ENCODE assay signal across 8 cellular contexts in the genomic region with DNA sequence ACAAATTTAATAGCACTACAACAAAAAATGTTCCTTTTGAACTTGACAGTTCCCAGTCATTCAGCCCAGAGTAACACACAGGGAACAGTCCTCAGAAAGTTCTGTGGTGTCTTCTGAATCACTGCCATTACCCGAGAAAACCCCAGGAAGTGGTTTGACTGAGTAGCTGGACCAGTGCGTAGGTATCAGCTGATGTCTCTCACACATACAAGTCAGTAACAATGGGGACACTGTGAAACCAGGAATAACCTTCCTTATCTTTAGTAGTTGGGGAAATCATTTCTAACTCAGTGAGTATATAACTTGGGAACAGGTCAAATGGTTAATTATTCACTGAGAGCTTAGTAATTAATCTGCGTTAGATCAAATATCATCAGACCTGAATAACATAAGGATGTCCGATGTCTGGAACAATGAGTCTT.
A peak's percentile ranks its signal among the peaks of the same experiment; 100 is the strongest.
DNase-seq lines count a peak whose midpoint lies in the region; ATAC-seq and TF ChIP-seq lines count a peak whose summit lies in the region.

No MANE protein-coding gene starts in this region.

- H3K27ac Mint-ChIP-seq in Calu3 (ENCODE audit: unreplicated experiment): peak overlapping the region; percentile 97
- H3K27ac Mint-ChIP-seq in activated naive CD4-positive, alpha-beta T cell treated with anti-CD3 and anti-CD28 coated beads, Interleukin-2, amount 10 ng/mL, durations not matched to agents 7 days and 5 days: peak overlapping the region; percentile 66
- no peak overlapping the region for H3K27ac Mint-ChIP-seq in endothelial cell (ENCODE audit: unreplicated experiment)

- no peak for TF ChIP-seq CTCF in Calu3 (IDR thresholded peaks at IDR 0.05; ENCODE audit: unreplicated experiment)
- no peak for TF ChIP-seq CTCF in right atrium auricular region (IDR thresholded peaks at IDR 0.05)
- TF ChIP-seq CTCF in endothelial cell (IDR thresholded peaks at IDR 0.05; ENCODE audit: unreplicated experiment): no peak

- no peaks in the 10 kb centered on the region for H3K9me3 Mint-ChIP-seq in Calu3 (ENCODE audit: low read depth, unreplicated experiment)
- no peaks in the 10 kb centered on the region for H3K9me3 Mint-ChIP-seq in activated naive CD4-positive, alpha-beta T cell treated with anti-CD3 and anti-CD28 coated beads, Interleukin-2, amount 10 ng/mL, durations not matched to agents 7 days and 5 days
- no peaks in the 10 kb centered on the region for H3K9me3 Mint-ChIP-seq in endothelial cell (ENCODE audit: unreplicated experiment)

- H3K36me3 ChIP-seq in right atrium auricular region: no peaks in the 10 kb centered on the region

- H3K4me1 ChIP-seq in right atrium auricular region: peaks cover 0 to 69% of the 10 kb centered on the region in 2 donors

- H3K36me3 Mint-ChIP-seq in Calu3 (ENCODE audit: insufficient read depth, unreplicated experiment): peaks cover 18% of the 10 kb centered on the region
- peaks cover 48% of the 10 kb centered on the region for H3K36me3 Mint-ChIP-seq in activated naive CD4-positive, alpha-beta T cell treated with anti-CD3 and anti-CD28 coated beads, Interleukin-2, amount 10 ng/mL, durations not matched to agents 7 days and 5 days
- H3K36me3 Mint-ChIP-seq in endothelial cell (ENCODE audit: low read depth, unreplicated experiment): no peaks in the 10 kb centered on the region

- no peak overlapping the region for H3K4me3 ChIP-seq in right atrium auricular region

- BruUV-seq in Calu3 (replicated peaks; lab: Mats Ljungman, UMichigan): no TSS peak

- DNase-seq in Calu3 (peak; percentile 66), HuH-7.5 (ENCODE audit: low spot score) (peak; percentile 6), right atrium auricular region (ENCODE audit: low spot score) (peak; percentile 65), amniotic stem cell (lab: John Stamatoyannopoulos, UW) (no peak), endothelial cell (ENCODE audit: low spot score) (no peak)
- peak; percentile 54 for DNase-seq in activated naive CD4-positive, alpha-beta T cell treated with anti-CD3 and anti-CD28 coated beads, Interleukin-2, amount 10 ng/mL, durations not matched to agents 7 days and 5 days
- peak; percentile 65 for DNase-seq in stimulated activated CD8-positive, alpha-beta memory T cell treated with anti-CD3 and anti-CD28 coated beads, Interleukin-4, amount 100 ng/mL, for 48 hours

- peak overlapping the region; percentile 75 to 88 for H3K27ac ChIP-seq in right atrium auricular region

- no peaks in the 10 kb centered on the region for H3K27me3 Mint-ChIP-seq in Calu3 (ENCODE audit: unreplicated experiment)
- H3K27me3 Mint-ChIP-seq in activated naive CD4-positive, alpha-beta T cell treated with anti-CD3 and anti-CD28 coated beads, Interleukin-2, amount 10 ng/mL, durations not matched to agents 7 days and 5 days: no peaks in the 10 kb centered on the region
- H3K27me3 Mint-ChIP-seq in endothelial cell (ENCODE audit: unreplicated experiment): peaks cover 2% of the 10 kb centered on the region

- ATAC-seq in GM21526 (IDR thresholded peaks at IDR 0.05; ENCODE audit: low FRiP score, unreplicated experiment): peak; percentile 69

- peaks cover 86% of the 10 kb centered on the region for H3K4me1 Mint-ChIP-seq in Calu3 (ENCODE audit: low read depth, unreplicated experiment)
- H3K4me1 Mint-ChIP-seq in activated naive CD4-positive, alpha-beta T cell treated with anti-CD3 and anti-CD28 coated beads, Interleukin-2, amount 10 ng/mL, durations not matched to agents 7 days and 5 days: peaks cover 74% of the 10 kb centered on the region
- H3K4me1 Mint-ChIP-seq in endothelial cell (ENCODE audit: unreplicated experiment): peaks cover 23% of the 10 kb centered on the region

- no peaks in the 10 kb centered on the region for H3K27me3 ChIP-seq in right atrium auricular region

- CTCF ChIA-PET in Calu3 (lab: Charles Lee): interaction anchor here (1.1 to 2.4 kb wide), 4 partner anchors 13 to 52 kb away, joined by 3 to 15 read pairs (median 6); no protein-coding TSS in a partner anchor
- CTCF ChIA-PET in activated naive CD4-positive, alpha-beta T cell treated with anti-CD3 and anti-CD28 coated beads, Interleukin-2, amount 10 ng/mL, durations not matched to agents 7 days and 5 days (lab: Charles Lee): interaction anchor here (0.7 to 1.7 kb wide), 4 partner anchors 10 to 1124 kb away, joined by 3 to 6 read pairs (median 4); no protein-coding TSS in a partner anchor

- no peaks in the 10 kb centered on the region for H3K9me3 ChIP-seq in right atrium auricular region

- H3K4me3 Mint-ChIP-seq in Calu3 (ENCODE audit: low read depth, unreplicated experiment): peak overlapping the region; percentile 57
- no peak overlapping the region for H3K4me3 Mint-ChIP-seq in activated naive CD4-positive, alpha-beta T cell treated with anti-CD3 and anti-CD28 coated beads, Interleukin-2, amount 10 ng/mL, durations not matched to agents 7 days and 5 days
- no peak overlapping the region for H3K4me3 Mint-ChIP-seq in endothelial cell (ENCODE audit: unreplicated experiment)

- intact Hi-C loops in Calu3 (cut with micrococcal nuclease; ENCODE audit: unreplicated experiment): loop anchor here (1.0 to 5.0 kb wide), 2 partner anchors 35 to 75 kb away; no protein-coding TSS in a partner anchor

Comparison
In these comparisons a context has a peak if more than half of its experiments do, and no peak if none do; other contexts are left out.
1. DNase-seq: peak in Calu3 (single experiment), HuH-7.5 (single experiment), activated naive CD4-positive, alpha-beta T cell treated with anti-CD3 and anti-CD28 coated beads, Interleukin-2, amount 10 ng/mL, durations not matched to agents 7 days and 5 days (single experiment), right atrium auricular region (single experiment) and stimulated activated CD8-positive, alpha-beta memory T cell treated with anti-CD3 and anti-CD28 coated beads, Interleukin-4, amount 100 ng/mL, for 48 hours (single experiment); none in amniotic stem cell (single experiment) and endothelial cell (single experiment).